6 cellular contexts compared by ENCODE assay signal in the genomic region with DNA sequence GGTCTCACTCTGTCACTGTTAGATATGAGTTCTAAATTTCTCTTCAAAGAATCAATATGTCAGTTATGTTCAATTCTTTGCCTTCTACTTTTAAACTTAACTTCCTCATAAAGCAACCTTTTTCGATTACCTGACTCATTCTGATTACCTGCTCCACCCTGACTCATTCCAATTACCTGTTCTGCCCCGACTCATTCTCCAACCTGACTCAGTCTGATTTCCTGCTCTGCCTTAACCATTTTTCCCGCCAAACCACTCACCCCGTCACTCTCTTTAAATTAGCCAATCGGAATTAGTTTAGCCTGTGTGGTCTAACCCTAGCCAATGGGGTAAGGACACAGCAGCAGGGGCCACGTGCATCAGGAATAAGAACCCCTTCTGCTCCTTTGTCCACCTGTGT.
DNase-seq lines count a peak whose midpoint lies in the region; ATAC-seq and TF ChIP-seq lines count a peak whose summit lies in the region.
"Not testable (repeated sequence)": the region's sequence is repeated elsewhere in the genome, so short reads cannot be mapped to it uniquely, and the experiment has no call there.

No MANE protein-coding gene starts in this region.

- H3K4me1 ChIP-seq in HCT116 (ENCODE audit: control insufficient read depth in 1 of 2, insufficient read depth in 2 of 2, low read length in 2 of 2); mammary epithelial cell (ENCODE audit: insufficient read depth, low read length); foreskin keratinocyte: not testable (repeated sequence)

- H3K9ac ChIP-seq in HCT116 (ENCODE audit: low read length); mammary epithelial cell (ENCODE audit: insufficient read depth, low read length): not testable (repeated sequence)

- RAD21 ChIA-PET in HCT116 (lab: Charles Lee; ENCODE audit: low non-redundant PET in 1 of 2, low total read pairs in 2 of 2, uncharacterized antibody in 2 of 2, unreplicated experiment in 2 of 2): not testable (repeated sequence)

- H3K4me3 ChIP-seq in HCT116 (replicated peaks in 1 of 2; ENCODE audit: low read depth in 1 of 2, low read length in 2 of 2); mammary epithelial cell (replicated peaks in 1 of 3; ENCODE audit: insufficient read depth in 1 of 3, low read depth in 2 of 3, low read length in 3 of 3); epithelial cell of esophagus (ENCODE audit: low read length): not testable (repeated sequence)

- dilution Hi-C loops in mammary epithelial cell (cut with HindIII; ENCODE audit: low sequenced_read_pairs): not testable (repeated sequence)

- not testable (repeated sequence) for H3K9me2 ChIP-seq in HCT116 (ENCODE audit: insufficient read depth)

- not testable (repeated sequence) for H3K27ac ChIP-seq in HCT116 (ENCODE audit: low read depth, low read length); RWPE1
- H3K27ac ChIP-seq in mammary epithelial cell (ENCODE audit: insufficient read depth, low read depth, low read length) (peak overlapping the region; percentile 12), foreskin keratinocyte (peak overlapping the region; percentile 12)

- not testable (repeated sequence) for BruUV-seq in HCT116 (replicated peaks; lab: Mats Ljungman, UMichigan); mammary epithelial cell (replicated peaks; lab: Mats Ljungman, UMichigan)

- in situ Hi-C loops in mammary epithelial cell (cut with MboI; ENCODE audit: low sequenced_read_pairs in 2 of 2): not testable (repeated sequence)

- not testable (repeated sequence) for H3K27me3 ChIP-seq in HCT116 (ENCODE audit: insufficient read depth, low read length); mammary epithelial cell (ENCODE audit: insufficient read depth, low read length); foreskin keratinocyte

- intact Hi-C loops in HCT116 (cut with micrococcal nuclease); mammary epithelial cell (cut with micrococcal nuclease): not testable (repeated sequence)

- not testable (repeated sequence) for TF ChIP-seq CTCF in HCT116 (IDR thresholded peaks at IDR 0.05 in 2 of 3, conservative IDR thresholded peaks at IDR 0.05 in 1 of 3; ENCODE audit: borderline replicate concordance in 1 of 3, insufficient read depth in 1 of 3, low read depth in 2 of 3, low read length in 2 of 3); RWPE1 (conservative IDR thresholded peaks at IDR 0.05; ENCODE audit: low read depth); mammary epithelial cell (conservative IDR thresholded peaks at IDR 0.05 in 1 of 2, IDR thresholded peaks at IDR 0.05 in 1 of 2; ENCODE audit: extremely low read depth in 1 of 2, insufficient read depth in 1 of 2, low read depth in 1 of 2, low read length in 2 of 2); epithelial cell of esophagus (IDR thresholded peaks at IDR 0.05; ENCODE audit: insufficient read depth, low read depth, low read length, missing control alignments); foreskin keratinocyte (conservative IDR thresholded peaks at IDR 0.05)

- POLR2A ChIA-PET in HCT116 (lab: Charles Lee); RWPE1 (lab: Yijun Ruan, JAX; ENCODE audit: low non-redundant PET): not testable (repeated sequence)

- H3K36me3 ChIP-seq in HCT116 (ENCODE audit: control insufficient read depth in 1 of 2, insufficient read depth in 2 of 2, low read length in 2 of 2); mammary epithelial cell (ENCODE audit: insufficient read depth, low read length): not testable (repeated sequence)

- H3K4me2 ChIP-seq in HCT116 (ENCODE audit: low read length); mammary epithelial cell (ENCODE audit: insufficient read depth, low read depth, low read length): not testable (repeated sequence)

- not testable (repeated sequence) for H3K9me3 ChIP-seq in HCT116 (ENCODE audit: control insufficient read depth in 1 of 2, insufficient read depth in 1 of 2, low read depth in 1 of 2, low read length in 2 of 2)
- H3K9me3 ChIP-seq in mammary epithelial cell (replicated peaks; ENCODE audit: insufficient read depth, low read length): peaks cover 11% of the 10 kb centered on the region

- DNase-seq in HCT116 (ENCODE audit: low read depth, low spot score) (peak; percentile 19), RWPE1 (ENCODE audit: low spot score) (peak; percentile 15), mammary epithelial cell (peak; percentile 72), epithelial cell of esophagus (ENCODE audit: low read depth) (peak; percentile 85), foreskin keratinocyte (peak; percentile 60 to 77)
- DNase-seq in stimulated activated CD4-positive, alpha-beta T cell treated with anti-CD3 and anti-CD28 coated beads, Interleukin-1b, Interleukin-23, amount 100 ng/mL, for 48 hours: peak; percentile 5

- TF ChIP-seq POLR2A in HCT116 (IDR thresholded peaks at IDR 0.05; ENCODE audit: borderline replicate concordance, extremely low read depth, insufficient read depth, insufficient read length): not testable (repeated sequence)

- H3K79me2 ChIP-seq in HCT116 (ENCODE audit: insufficient read depth, low read length); mammary epithelial cell (ENCODE audit: insufficient read depth, low read length): not testable (repeated sequence)

- H2AFZ ChIP-seq in HCT116 (ENCODE audit: low read depth, low read length, poor library complexity, severe bottlenecking): peak overlapping the region; percentile 54
- not testable (repeated sequence) for H2AFZ ChIP-seq in mammary epithelial cell (ENCODE audit: low read depth, low read length)

- CTCF ChIA-PET in HCT116 (lab: Charles Lee); RWPE1 (lab: Yijun Ruan, JAX); mammary epithelial cell (lab: Charles Lee; ENCODE audit: low non-redundant PET): not testable (repeated sequence)

- H4K20me1 ChIP-seq in HCT116 (ENCODE audit: insufficient read depth); mammary epithelial cell (ENCODE audit: insufficient read depth, low read length): not testable (repeated sequence)

- WGBS in mammary epithelial cell (ENCODE audit: low coverage, missing lambda C conversion rate): 72% methylated on average over 6 of the region's 6 CpGs

- TF ChIP-seq RAD21 in HCT116 (IDR thresholded peaks at IDR 0.05; ENCODE audit: low read depth): not testable (repeated sequence)

- not testable (repeated sequence) for ATAC-seq in HCT116
- peak; percentile 79 for ATAC-seq in foreskin keratinocyte

TF ChIP-seq in HCT116, 20 proteins besides CTCF, POLR2A, EP300 and RAD21:
- 0 out of 2 replicates have a peak, but pooled peaks have one; percentile 24 for TF ChIP-seq JUND (IDR thresholded peaks at IDR 0.05)
- peak; percentile 34 for TF ChIP-seq SP1 (IDR thresholded peaks at IDR 0.05; ENCODE audit: low read depth)
- TF ChIP-seq, protein P1, sequence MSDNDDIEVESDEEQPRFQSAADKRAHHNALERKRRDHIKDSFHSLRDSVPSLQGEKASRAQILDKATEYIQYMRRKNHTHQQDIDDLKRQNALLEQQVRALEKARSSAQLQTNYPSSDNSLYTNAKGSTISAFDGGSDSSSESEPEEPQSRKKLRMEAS (IDR thresholded peaks at IDR 0.05): peak; percentile 40; the same call in 1 of the 2 replicates
- peak; percentile 51; the same call in 1 of the 2 replicates for TF ChIP-seq FOSL1 (IDR thresholded peaks at IDR 0.05; ENCODE audit: low read depth)

Comparison
In these comparisons a context has a peak if more than half of its experiments do, and no peak if none do; other contexts are left out.
1. DNase-seq: peak in every context shown above with its lines; median percentile 85 in epithelial cell of esophagus; 72 in mammary epithelial cell; 68 in foreskin keratinocyte; 19 in HCT116; 15 in RWPE1; 5 in stimulated activated CD4-positive, alpha-beta T cell treated with anti-CD3 and anti-CD28 coated beads, Interleukin-1b, Interleukin-23, amount 100 ng/mL, for 48 hours.